In the genomic region with DNA sequence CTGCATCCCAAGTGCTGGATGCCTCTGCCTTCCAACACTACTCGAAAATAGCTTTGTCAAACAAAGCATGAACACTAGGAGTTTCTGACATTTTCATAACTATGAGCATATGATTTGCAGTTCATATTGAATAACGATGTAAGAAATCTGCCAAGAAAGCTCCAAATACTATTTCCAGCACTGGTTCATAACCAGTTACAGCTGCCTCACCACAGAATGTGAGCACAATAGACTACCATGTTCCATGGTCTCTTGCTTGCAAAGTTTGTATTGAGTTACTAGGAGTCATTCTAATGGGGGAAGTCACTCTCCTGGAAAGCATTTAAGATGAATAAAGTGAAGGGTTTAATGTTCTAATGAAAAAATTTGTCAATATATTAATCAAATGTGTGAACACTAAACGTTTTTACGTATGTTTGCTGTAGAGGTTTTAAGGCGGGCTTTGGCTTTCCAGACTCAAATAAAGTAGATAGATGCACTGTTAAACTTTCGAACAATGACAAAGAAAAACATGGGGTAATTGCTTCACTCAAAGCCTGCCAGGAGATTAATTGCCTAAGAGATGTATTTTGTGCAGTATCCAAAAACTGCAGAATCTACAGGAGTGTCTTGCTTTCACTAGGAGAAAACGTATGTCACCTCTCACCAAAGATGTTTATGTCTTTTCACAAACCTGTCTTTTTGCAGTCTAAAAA, we compare ENCODE assay signal across 28 cellular contexts.
"Had no signal": no experiment of that assay in that cellular context is flagged by ENCODE, and none has a peak within 500 bp of the region (broad histone marks: within the 10 kb centered on the region; RNA-seq: fewer than 3 reads in every experiment).

No MANE protein-coding gene starts in this region.

- H3K4me3 ChIP-seq: gastrocnemius medialis, left ventricle myocardium inferior, lung, right atrium auricular region, testis, transverse colon had no signal

- H3K4me1 ChIP-seq: parathyroid adenoma, right atrium auricular region, testis, transverse colon had no signal

- FAIRE-seq: bronchial epithelial cell, islet of Langerhans had no signal

- H3K36me3 Mint-ChIP-seq: activated CD4-positive, alpha-beta memory T cell treated with anti-CD3 and anti-CD28 coated beads for 36 hours; stimulated activated naive B cell treated with anti-CD40 and anti-IgM and Interleukin-4, amounts not matched to agents 10 μg/mL and 1 μg/mL and 100 μg/mL, for 72 hours had no signal

- H3K36me3 ChIP-seq: gastrocnemius medialis, left ventricle myocardium inferior, right atrium auricular region, transverse colon had no signal

- H3K27me3 Mint-ChIP-seq: naive B cell had no signal

- H2AFZ ChIP-seq: parathyroid adenoma had no signal

- H3K9ac ChIP-seq: parathyroid adenoma had no signal

- H3K27ac ChIP-seq: gastrocnemius medialis, left ventricle myocardium inferior, parathyroid adenoma, right atrium auricular region, testis, transverse colon, VCaP had no signal

- H3K9me3 ChIP-seq: gastrocnemius medialis, left ventricle myocardium inferior, right atrium auricular region, testis, transverse colon had no signal

- H3K4me3 Mint-ChIP-seq: activated CD4-positive, alpha-beta memory T cell treated with anti-CD3 and anti-CD28 coated beads for 36 hours; activated CD4-positive, alpha-beta T cell treated with anti-CD3 and anti-CD28 coated beads, Interleukin-2, amount 10 ng/mL, durations not matched to agents 24 days and 14 days; activated T-cell treated with anti-CD3 and anti-CD28 coated beads, Interleukin-2, amount 50 U/mL, for 24 hours; central memory CD8-positive, alpha-beta T cell; dendritic cell treated with granulocyte-macrophage colony-stimulating factor and Interleukin-4, amounts not matched to agents 40 ng/mL and 50 ng/mL, for 4 days; endodermal cell; naive B cell; neural crest cell; stimulated activated naive B cell treated with anti-CD40 and anti-IgM and Interleukin-4, amounts not matched to agents 10 μg/mL and 1 μg/mL and 100 μg/mL, for 72 hours had no signal

- DNase-seq: activated CD4-positive, alpha-beta memory T cell treated with anti-CD3 and anti-CD28 coated beads for 36 hours; activated CD4-positive, alpha-beta T cell treated with anti-CD3 and anti-CD28 coated beads, Interleukin-2, amount 10 ng/mL, durations not matched to agents 24 days and 14 days; activated CD8-positive, alpha-beta memory T cell treated with anti-CD3 and anti-CD28 coated beads, Interleukin-2, amount 50 U/mL, for 4 hours; activated gamma-delta T cell; activated naive CD4-positive, alpha-beta T cell treated with anti-CD3 and anti-CD28 coated beads, Interleukin-2, amount 50 U/mL, for 16 hours; activated T-cell treated with anti-CD3 and anti-CD28 coated beads, Interleukin-2, amount 50 U/mL, for 24 hours; endodermal cell; gastrocnemius medialis; glutamatergic neuron; left ventricle myocardium inferior; naive B cell; occipital lobe; stimulated activated CD4-positive, alpha-beta T cell treated with anti-CD3 and anti-CD28 coated beads, Interleukin-15, amount 100 ng/mL, for 24 hours; stimulated activated CD4-positive, alpha-beta T cell treated with anti-CD3 and anti-CD28 coated beads, Interleukin-2, amount 100 ng/mL, for 24 hours; stimulated activated naive B cell treated with anti-CD40 and anti-IgM and Interleukin-4, amounts not matched to agents 10 μg/mL and 1 μg/mL and 100 μg/mL, for 72 hours; testis; transverse colon had no signal

- H3K79me2 ChIP-seq: parathyroid adenoma had no signal

- H3K27me3 ChIP-seq: gastrocnemius medialis, right atrium auricular region, testis, transverse colon had no signal

- H3K9me3 Mint-ChIP-seq: activated CD4-positive, alpha-beta memory T cell treated with anti-CD3 and anti-CD28 coated beads for 36 hours; activated CD4-positive, alpha-beta T cell treated with anti-CD3 and anti-CD28 coated beads, Interleukin-2, amount 10 ng/mL, durations not matched to agents 24 days and 14 days; activated T-cell treated with anti-CD3 and anti-CD28 coated beads, Interleukin-2, amount 50 U/mL, for 24 hours; central memory CD8-positive, alpha-beta T cell; dendritic cell treated with granulocyte-macrophage colony-stimulating factor and Interleukin-4, amounts not matched to agents 40 ng/mL and 50 ng/mL, for 4 days; endodermal cell; naive B cell; neural crest cell; stimulated activated naive B cell treated with anti-CD40 and anti-IgM and Interleukin-4, amounts not matched to agents 10 μg/mL and 1 μg/mL and 100 μg/mL, for 72 hours had no signal

- H3K4me1 Mint-ChIP-seq: activated CD4-positive, alpha-beta T cell treated with anti-CD3 and anti-CD28 coated beads, Interleukin-2, amount 10 ng/mL, durations not matched to agents 24 days and 14 days; central memory CD8-positive, alpha-beta T cell; endodermal cell; naive B cell; stimulated activated naive B cell treated with anti-CD40 and anti-IgM and Interleukin-4, amounts not matched to agents 10 μg/mL and 1 μg/mL and 100 μg/mL, for 72 hours had no signal

- H3K27ac Mint-ChIP-seq: activated CD4-positive, alpha-beta memory T cell treated with anti-CD3 and anti-CD28 coated beads for 36 hours; activated CD4-positive, alpha-beta T cell treated with anti-CD3 and anti-CD28 coated beads, Interleukin-2, amount 10 ng/mL, durations not matched to agents 24 days and 14 days; activated T-cell treated with anti-CD3 and anti-CD28 coated beads, Interleukin-2, amount 50 U/mL, for 24 hours; dendritic cell treated with granulocyte-macrophage colony-stimulating factor and Interleukin-4, amounts not matched to agents 40 ng/mL and 50 ng/mL, for 4 days; endodermal cell; stimulated activated naive B cell treated with anti-CD40 and anti-IgM and Interleukin-4, amounts not matched to agents 10 μg/mL and 1 μg/mL and 100 μg/mL, for 72 hours had no signal

- ATAC-seq: activated CD4-positive, CD25-positive, alpha-beta regulatory T cell treated with anti-CD3 and anti-CD28 coated beads, Interleukin-2, amount 50 U/mL, for 24 hours; esophagus mucosa; gastrocnemius medialis; stimulated activated naive B cell treated with anti-CD40 and anti-IgM and Interleukin-4, amounts not matched to agents 10 μg/mL and 1 μg/mL and 100 μg/mL, for 72 hours had no signal
